13 cellular contexts compared by ENCODE assay signal in the genomic region with DNA sequence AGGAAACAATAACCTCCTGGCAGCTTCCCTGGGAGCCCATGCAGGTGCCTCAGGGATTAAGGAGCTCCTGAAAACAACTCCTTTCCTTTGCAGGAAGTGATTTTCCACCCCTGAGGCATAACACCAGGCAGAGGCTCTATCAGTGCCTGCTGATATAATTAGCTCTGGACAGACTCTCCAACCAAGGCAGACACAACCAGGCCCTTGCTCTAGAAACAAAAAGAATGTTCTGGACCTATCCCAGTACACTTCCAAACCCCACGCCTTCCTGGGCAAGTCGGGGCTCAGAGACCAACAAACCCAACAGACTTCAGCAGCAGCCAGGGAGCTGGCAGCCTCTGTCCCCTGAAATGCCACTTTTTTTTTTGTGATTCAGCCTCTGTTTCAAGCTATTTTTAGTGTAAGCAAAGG.
DNase-seq lines count a peak whose midpoint lies in the region; ATAC-seq and TF ChIP-seq lines count a peak whose summit lies in the region.
"Had no signal": no experiment of that assay in that cellular context is flagged by ENCODE, and none has a peak within 500 bp of the region (broad histone marks: within the 10 kb centered on the region; RNA-seq: fewer than 3 reads in every experiment).

No MANE protein-coding gene starts in this region.

- H3K27ac ChIP-seq in ascending aorta (peak overlapping the region; percentile 93 to 94), foreskin keratinocyte (no peak overlapping the region)

- H3K36me3 ChIP-seq in ascending aorta, result no peaks in the 10 kb centered on the region

- intact Hi-C loops in ascending aorta (cut with DNase I), result loop anchor here (5.0 kb wide), 2 partner anchors 122 to 202 kb away; no protein-coding TSS in a partner anchor

- TF ChIP-seq CTCF in ascending aorta (IDR thresholded peaks at IDR 0.05) (no peak), foreskin keratinocyte (conservative IDR thresholded peaks at IDR 0.05) (no peak)

- no peak overlapping the region for H3K4me3 ChIP-seq in ascending aorta

- no peaks in the 10 kb centered on the region for H3K27me3 ChIP-seq in ascending aorta
- H3K27me3 ChIP-seq in foreskin keratinocyte, result no peaks in the 10 kb centered on the region

- ATAC-seq in foreskin keratinocyte, result no peak
- no peak for ATAC-seq in GM21367 (IDR thresholded peaks at IDR 0.05; ENCODE audit: unreplicated experiment)
- ATAC-seq in GM21526 (IDR thresholded peaks at IDR 0.05; ENCODE audit: low FRiP score, unreplicated experiment), result no peak

- H3K4me1 ChIP-seq in ascending aorta (peaks cover 12 to 76% of the 10 kb centered on the region in 2 donors), foreskin keratinocyte (peaks cover 46% of the 10 kb centered on the region)

- no peaks in the 10 kb centered on the region for H3K9me3 ChIP-seq in ascending aorta

- peak; percentile 33 for DNase-seq in EL
- peak in 1 of 2 donors; percentile 79 for DNase-seq in ascending aorta (ENCODE audit: low spot score in 2 of 2)
- peak; percentile 12 to 57 for DNase-seq in foreskin keratinocyte
- DNase-seq in renal cortical epithelial cell (ENCODE audit: low read depth), result peak; percentile 32
- no peak for DNase-seq in cerebellar cortex (ENCODE audit: low spot score)
- DNase-seq in NCI-H2196 treated with DMSO at 0.1 percent for 48 hours (lab: John Stamatoyannopoulos, UW; ENCODE audit: unreplicated experiment), result no peak
- DNase-seq: CD4-positive, alpha-beta T cell; H7; NCI-H1092; NCI-H526; stimulated activated CD4-positive, alpha-beta T cell treated with anti-CD3 and anti-CD28 coated beads, Interleukin-1b, Interleukin-23, amount 100 ng/mL, for 48 hours had no signal

Comparison
In these comparisons a context has a peak if more than half of its experiments do, and no peak if none do; other contexts are left out.
1. DNase-seq: peak in EL (single experiment), foreskin keratinocyte (2 of 2) and renal cortical epithelial cell (single experiment); none in cerebellar cortex (single experiment) and NCI-H2196 treated with DMSO at 0.1 percent for 48 hours (single experiment).